9 cellular contexts compared by ENCODE assay signal in genomic region chr2:241882090-241882625, GRCh38. TPM values are rescaled to one million over a fixed set of nuclear protein-coding genes. Genes with fewer than 3 reads are reported as not detected.
DNase-seq lines count a peak whose midpoint lies in the region; ATAC-seq and TF ChIP-seq lines count a peak whose summit lies in the region.
"Had no signal": no experiment of that assay in that cellular context is flagged by ENCODE, and none has a peak within 500 bp of the region (broad histone marks: within the 10 kb centered on the region; RNA-seq: fewer than 3 reads in every experiment).

No MANE protein-coding gene starts in this region.

- no peaks in the 10 kb centered on the region for H3K9me3 Mint-ChIP-seq in activated CD4-positive, alpha-beta T cell treated with anti-CD3 and anti-CD28 coated beads for 36 hours (ENCODE audit: low read depth)

- no peak overlapping the region for H2AFZ ChIP-seq in neuron (ENCODE audit: low read depth, low read length)

- CTCF ChIA-PET in activated CD4-positive, alpha-beta T cell treated with anti-CD3 and anti-CD28 coated beads for 36 hours (lab: Charles Lee), result no interaction called here

- TF ChIP-seq CTCF in epithelial cell of esophagus (IDR thresholded peaks at IDR 0.05; ENCODE audit: insufficient read depth, low read depth, low read length, missing control alignments), result peak; percentile 4

- no peaks in the 10 kb centered on the region for H3K4me1 ChIP-seq in neuron (ENCODE audit: insufficient read depth, low read length)
- H3K4me1 ChIP-seq in urinary bladder (ENCODE audit: insufficient read depth), result no peaks in the 10 kb centered on the region

- WGBS in urinary bladder, result 14% methylated on average over 23 of the region's 23 CpGs

- H3K9me3 ChIP-seq in neuron (ENCODE audit: low read length), result no peaks in the 10 kb centered on the region

- H3K36me3 ChIP-seq in neuron (ENCODE audit: insufficient read depth, low read length) (no peaks in the 10 kb centered on the region), urinary bladder (ENCODE audit: insufficient read depth) (no peaks in the 10 kb centered on the region)

- no peak overlapping the region for H3K27ac ChIP-seq in urinary bladder (ENCODE audit: low read depth)

- peaks cover 21% of the 10 kb centered on the region for H3K36me3 Mint-ChIP-seq in activated CD4-positive, alpha-beta T cell treated with anti-CD3 and anti-CD28 coated beads for 36 hours (ENCODE audit: low read depth)

- H3K4me3 ChIP-seq in epithelial cell of esophagus (ENCODE audit: low read length) (peak overlapping the region; percentile 35), neuron (ENCODE audit: low read length) (peak overlapping the region; percentile 47), urinary bladder (ENCODE audit: low read depth, low read length) (peak overlapping the region; percentile 7)

- intact Hi-C loops in activated CD4-positive, alpha-beta T cell treated with anti-CD3 and anti-CD28 coated beads for 36 hours (cut with DNase I, micrococcal nuclease), result loop anchor here (5.0 to 10.0 kb wide), 3 partner anchors 525 to 1317 kb away; partner anchors contain the start of genes DUSP28 (in 1 of the 2), FARP2 (in 1 of the 2) and RNPEPL1 (in 1 of the 2)

- DNase-seq in EL (peak; percentile 36), epithelial cell of esophagus (ENCODE audit: low read depth) (no peak), A172 (ENCODE audit: low spot score) (no peak)
- DNase-seq in activated CD4-positive, alpha-beta T cell treated with anti-CD3 and anti-CD28 coated beads for 36 hours, result peak; percentile 86

- H3K27ac Mint-ChIP-seq in activated CD4-positive, alpha-beta T cell treated with anti-CD3 and anti-CD28 coated beads for 36 hours, result peak overlapping the region; percentile 80

- H3K27me3 ChIP-seq in neuron (ENCODE audit: insufficient read depth, low read length), result no peaks in the 10 kb centered on the region

- ATAC-seq in GM19455 (IDR thresholded peaks at IDR 0.05; ENCODE audit: unreplicated experiment), result peak; percentile 65
- ATAC-seq in HG03565 (IDR thresholded peaks at IDR 0.05; ENCODE audit: unreplicated experiment), result peak; percentile 39
- peak; percentile 43 for ATAC-seq in activated CD4-positive, alpha-beta T cell treated with anti-CD3 and anti-CD28 coated beads for 36 hours

- no peaks in the 10 kb centered on the region for H3K27me3 Mint-ChIP-seq in activated CD4-positive, alpha-beta T cell treated with anti-CD3 and anti-CD28 coated beads for 36 hours

- H3K4me1 Mint-ChIP-seq in activated CD4-positive, alpha-beta T cell treated with anti-CD3 and anti-CD28 coated beads for 36 hours, result peaks cover 37% of the 10 kb centered on the region

- POLR2A ChIA-PET in activated CD4-positive, alpha-beta T cell treated with anti-CD3 and anti-CD28 coated beads for 36 hours (lab: Charles Lee), result no interaction called here

- peak overlapping the region; percentile 82 for H3K4me3 Mint-ChIP-seq in activated CD4-positive, alpha-beta T cell treated with anti-CD3 and anti-CD28 coated beads for 36 hours

RNA-seq across cellular contexts. Expression of gene RTP5, which starts 12.6 kb away (rescaled TPM):
- total RNA-seq in activated CD4-positive, alpha-beta T cell treated with anti-CD3 and anti-CD28 coated beads for 36 hours, result under 1 TPM in 1 of 2 experiments, not detected in 1; 0.07 TPM
- not detected for total RNA-seq in urinary bladder
- polyA plus RNA-seq in urinary bladder, result 0.06 TPM
- total RNA-seq in A172 (2014; rRNA removed; shearing (Covaris generic)), result not detected in 2 replicates
- total RNA-seq: dermis microvascular lymphatic vessel endothelial cell had no signal

RNA-seq across cellular contexts. Expression of gene PDCD1, which starts 23.5 kb away (rescaled TPM):
- total RNA-seq in activated CD4-positive, alpha-beta T cell treated with anti-CD3 and anti-CD28 coated beads for 36 hours, result 10 to 100 TPM; 33.2 to 37.2 TPM
- not detected for total RNA-seq in urinary bladder
- polyA plus RNA-seq in urinary bladder, result 0.29 TPM
- 0.10 TPM in 1 of 2 replicates, not detected in the other for total RNA-seq in A172 (2014; rRNA removed; shearing (Covaris generic))
- total RNA-seq: dermis microvascular lymphatic vessel endothelial cell had no signal

Comparison
In these comparisons a context has a peak if more than half of its experiments do, and no peak if none do; other contexts are left out.
1. DNase-seq: peak in EL (single experiment) and activated CD4-positive, alpha-beta T cell treated with anti-CD3 and anti-CD28 coated beads for 36 hours (single experiment); none in epithelial cell of esophagus (single experiment) and A172 (single experiment).
2. RNA of gene PDCD1, which starts 23.5 kb away (total RNA-seq): 33.2 to 37.2 TPM in activated CD4-positive, alpha-beta T cell treated with anti-CD3 and anti-CD28 coated beads for 36 hours; not detected in urinary bladder (single experiment) and 0.10 TPM in A172; every median in the first group is over 10 times any median in the second.
3. Peak in every context shown above with its lines, with median percentiles within 50 percentile points of each other: ATAC-seq and H3K4me3 ChIP-seq.